ENCODE assay signal across 10 cellular contexts in genomic region chr20:63392465-63393365, GRCh38. TPM values are rescaled to one million over a fixed set of nuclear protein-coding genes. Genes with fewer than 3 reads are reported as not detected.
"Had no signal": no experiment of that assay in that cellular context is flagged by ENCODE, and none has a peak within 500 bp of the region (broad histone marks: within the 10 kb centered on the region; RNA-seq: fewer than 3 reads in every experiment).

No MANE protein-coding gene starts in this region.

- DNase-seq: GM23248, GOT3, H9, HCEC 1CT, KG1 had no signal

- H3K4me3 ChIP-seq: GM23248 had no signal

- FAIRE-seq: H54, HepG2 had no signal

- H3K9ac ChIP-seq: GM23248 had no signal

- H2AFZ ChIP-seq: GM23248 had no signal

- H3K27ac ChIP-seq: GM23248, HL-60 had no signal

- ATAC-seq: HepG2 had no signal

RNA-seq across cellular contexts. Expression of gene CHRNA4, which starts 31.6 kb away (rescaled TPM):
- total RNA-seq: GM23248, HepG2, HT1080 had no signal
- polyA plus RNA-seq: GM23248, HepG2, IgD-negative memory B cell had no signal
